In the genomic region with DNA sequence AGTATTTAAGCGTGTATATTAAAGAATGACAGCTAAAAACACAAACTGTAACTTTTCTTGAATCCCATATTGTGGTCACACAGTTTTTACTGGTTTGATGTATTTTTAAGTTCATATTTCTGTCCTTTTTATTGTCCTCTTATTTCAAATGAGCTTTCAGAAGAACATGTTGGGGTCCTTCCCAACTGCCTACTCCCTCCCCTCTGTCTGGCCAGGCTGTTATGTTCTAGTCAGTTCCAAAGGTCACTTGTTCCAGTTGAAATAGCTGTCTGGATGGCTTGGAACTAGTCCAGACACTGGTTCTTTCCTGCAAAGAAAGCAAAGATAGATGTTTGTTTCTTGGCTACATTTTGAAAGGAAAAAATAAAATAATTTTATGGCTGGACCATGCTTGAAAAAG, we compare ENCODE assay signal across 18 cellular contexts.
A peak's percentile ranks its signal among the peaks of the same experiment; 100 is the strongest.
DNase-seq lines count a peak whose midpoint lies in the region; ATAC-seq, FAIRE-seq and TF ChIP-seq lines count a peak whose summit lies in the region.
"Had no signal": no experiment of that assay in that cellular context is flagged by ENCODE, and none has a peak within 500 bp of the region (broad histone marks: within the 10 kb centered on the region; RNA-seq: fewer than 3 reads in every experiment).

No MANE protein-coding gene starts in this region.

- DNase-seq in H54 (ENCODE audit: insufficient read length, low spot score) = no peak
- DNase-seq in colonic mucosa = peak; percentile 45
- peak; percentile 24 for DNase-seq in kidney glomerular epithelial cell (lab: John Stamatoyannopoulos, UW)
- no peak for DNase-seq in NCI-H345 (lab: John Stamatoyannopoulos, UW)
- DNase-seq in HAP-1 (ENCODE audit: low spot score in 2 of 2) = no peak
- no peak for DNase-seq in retina
- DNase-seq: activated CD4-positive, alpha-beta T cell treated with anti-CD3 and anti-CD28 coated beads, Interleukin-2, amount 10 ng/mL, durations not matched to agents 24 days and 14 days; activated T-cell treated with anti-CD3 and anti-CD28 coated beads, Interleukin-2, amount 50 U/mL, for 48 hours; dorsolateral prefrontal cortex; EL; immature natural killer cell; natural killer cell; NCI-H187; NCI-H526 treated with DMSO at 0.1 percent for 48 hours; transverse colon had no signal

- H3K9me3 ChIP-seq in colonic mucosa (no peaks in the 10 kb centered on the region), skeletal muscle tissue (ENCODE audit: control insufficient read depth in 3 of 3, low read length in 3 of 3) (no peaks in the 10 kb centered on the region), HAP-1 (no peaks in the 10 kb centered on the region)
- H3K9me3 ChIP-seq: adrenal gland, transverse colon had no signal

- TF ChIP-seq CTCF in colonic mucosa (IDR thresholded peaks at IDR 0.05) = no peak

- no peak for TF ChIP-seq POLR2A in H54 (IDR thresholded peaks at IDR 0.05; ENCODE audit: low read depth, low read length)

- peak; percentile 23 for FAIRE-seq in H54 (lab: Jason Lieb, UNC)

- intact Hi-C loops in colonic mucosa (cut with DNase I) = no loop called here

- no peak for ATAC-seq in GM21825 (IDR thresholded peaks at IDR 0.05; ENCODE audit: unreplicated experiment)
- ATAC-seq: natural killer cell had no signal

- H3K4me1 ChIP-seq in colonic mucosa (no peaks in the 10 kb centered on the region), skeletal muscle tissue (ENCODE audit: control insufficient read depth in 3 of 3, insufficient read depth in 3 of 3, low read length in 3 of 3) (no peaks in the 10 kb centered on the region), HAP-1 (peaks cover 17% of the 10 kb centered on the region)
- H3K4me1 ChIP-seq: adrenal gland had no signal

- in situ Hi-C loops in HAP-1 (cut with MboI; ENCODE audit: low sequenced_read_pairs) = no loop called here

- no peaks in the 10 kb centered on the region for H3K27me3 ChIP-seq in colonic mucosa
- H3K27me3 ChIP-seq in skeletal muscle tissue (ENCODE audit: control insufficient read depth in 3 of 3, insufficient read depth in 3 of 3, low read length in 3 of 3) = no peaks in the 10 kb centered on the region
- H3K27me3 ChIP-seq in HAP-1 (ENCODE audit: low read depth) = no peaks in the 10 kb centered on the region
- H3K27me3 ChIP-seq: adrenal gland, dorsolateral prefrontal cortex, transverse colon had no signal

- H3K27ac ChIP-seq in colonic mucosa (no peak overlapping the region), skeletal muscle tissue (ENCODE audit: low read depth, low read length) (peak overlapping the region; percentile 17)
- H3K27ac ChIP-seq: dorsolateral prefrontal cortex had no signal

- H3K4me3 ChIP-seq in colonic mucosa (no peak overlapping the region), skeletal muscle tissue (ENCODE audit: low read length in 3 of 3) (no peak overlapping the region), HAP-1 (no peak overlapping the region)
- H3K4me3 ChIP-seq: adrenal gland, dorsolateral prefrontal cortex, transverse colon had no signal

- H3K36me3 ChIP-seq in colonic mucosa (no peaks in the 10 kb centered on the region), skeletal muscle tissue (ENCODE audit: control insufficient read depth in 3 of 3, insufficient read depth in 3 of 3, low read length in 3 of 3) (no peaks in the 10 kb centered on the region), HAP-1 (replicated peaks) (no peaks in the 10 kb centered on the region)
- H3K36me3 ChIP-seq: adrenal gland, transverse colon had no signal

- H3K9ac ChIP-seq in colonic mucosa (ENCODE audit: low read depth in 2 of 2, low read length in 2 of 2) = no peak overlapping the region
- no peak overlapping the region for H3K9ac ChIP-seq in skeletal muscle tissue (ENCODE audit: low read depth in 1 of 3, low read length in 3 of 3)

Comparison
In these comparisons a context has a peak if more than half of its experiments do, and no peak if none do; other contexts are left out.
1. DNase-seq: peak in colonic mucosa (single experiment) and kidney glomerular epithelial cell (single experiment); none in H54 (single experiment), NCI-H345 (single experiment), HAP-1 (0 of 2) and retina (single experiment).